Comparison of ENCODE assay signal across 1 cellular context in the genomic region with DNA sequence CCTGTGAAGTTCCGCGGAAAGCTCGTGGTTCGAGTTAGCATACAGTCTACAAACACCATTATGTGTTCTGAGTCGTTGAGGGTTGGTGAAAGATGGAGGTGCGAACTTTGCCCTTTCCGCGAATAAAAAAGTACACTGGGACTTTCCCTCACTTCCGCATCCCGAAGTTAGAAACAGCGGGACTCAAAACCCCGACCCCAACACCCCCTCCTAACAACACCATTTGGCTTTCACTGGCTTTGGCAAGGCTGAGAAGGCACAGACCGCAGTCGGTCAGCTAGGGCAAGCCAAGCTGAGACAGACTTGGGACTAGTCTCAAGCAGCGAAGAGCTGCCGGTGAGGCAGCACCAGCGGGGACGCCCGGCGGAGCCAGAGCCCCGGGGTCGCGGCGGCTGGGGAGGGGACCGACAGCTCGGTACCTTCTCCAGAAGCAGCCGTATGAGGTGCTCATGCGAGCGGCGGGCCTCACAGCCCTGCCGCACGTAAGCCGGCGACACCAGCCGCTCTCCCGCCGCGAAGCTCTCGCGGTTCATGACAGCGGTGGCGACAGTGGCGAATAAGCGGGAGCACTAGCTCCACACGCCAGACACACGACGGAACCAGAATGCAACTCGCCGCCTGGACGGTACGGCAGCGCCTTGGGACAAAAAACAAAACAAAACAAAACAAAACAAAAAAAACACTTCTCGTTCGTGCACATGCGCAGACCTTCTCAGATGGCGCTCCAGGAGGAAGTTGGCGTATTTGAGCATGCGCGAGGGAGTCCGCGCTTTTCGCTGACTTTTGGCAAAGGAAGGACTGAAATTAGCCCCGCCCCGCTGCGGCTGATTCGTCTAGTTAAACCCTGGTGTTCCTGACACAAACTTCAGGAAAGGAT.
TF ChIP-seq lines count a peak whose summit lies in the region.

Gene SEPSECS (minus strand): TSS at position 613 of the 877 bp plus-strand sequence. CDS start 80 bp downstream, at position 533.

TF ChIP-seq in GM12878, 131 proteins besides CTCF, POLR2A, EP300 and RAD21 (continued from another document):
- TF ChIP-seq, protein P1, sequence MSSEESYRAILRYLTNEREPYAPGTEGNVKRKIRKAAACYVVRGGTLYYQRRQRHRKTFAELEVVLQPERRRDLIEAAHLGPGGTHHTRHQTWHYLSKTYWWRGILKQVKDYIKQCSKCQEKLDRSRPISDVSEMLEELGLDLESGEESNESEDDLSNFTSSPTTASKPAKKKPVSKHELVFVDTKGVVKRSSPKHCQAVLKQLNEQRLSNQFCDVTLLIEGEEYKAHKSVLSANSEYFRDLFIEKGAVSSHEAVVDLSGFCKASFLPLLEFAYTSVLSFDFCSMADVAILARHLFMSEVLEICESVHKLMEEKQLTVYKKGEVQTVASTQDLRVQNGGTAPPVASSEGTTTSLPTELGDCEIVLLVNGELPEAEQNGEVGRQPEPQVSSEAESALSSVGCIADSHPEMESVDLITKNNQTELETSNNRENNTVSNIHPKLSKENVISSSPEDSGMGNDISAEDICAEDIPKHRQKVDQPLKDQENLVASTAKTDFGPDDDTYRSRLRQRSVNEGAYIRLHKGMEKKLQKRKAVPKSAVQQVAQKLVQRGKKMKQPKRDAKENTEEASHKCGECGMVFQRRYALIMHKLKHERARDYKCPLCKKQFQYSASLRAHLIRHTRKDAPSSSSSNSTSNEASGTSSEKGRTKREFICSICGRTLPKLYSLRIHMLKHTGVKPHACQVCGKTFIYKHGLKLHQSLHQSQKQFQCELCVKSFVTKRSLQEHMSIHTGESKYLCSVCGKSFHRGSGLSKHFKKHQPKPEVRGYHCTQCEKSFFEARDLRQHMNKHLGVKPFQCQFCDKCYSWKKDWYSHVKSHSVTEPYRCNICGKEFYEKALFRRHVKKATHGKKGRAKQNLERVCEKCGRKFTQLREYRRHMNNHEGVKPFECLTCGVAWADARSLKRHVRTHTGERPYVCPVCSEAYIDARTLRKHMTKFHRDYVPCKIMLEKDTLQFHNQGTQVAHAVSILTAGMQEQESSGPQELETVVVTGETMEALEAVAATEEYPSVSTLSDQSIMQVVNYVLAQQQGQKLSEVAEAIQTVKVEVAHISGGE (CRISPR knock-in tag; IDR thresholded peaks at IDR 0.05), result no peak
- no peak for TF ChIP-seq ZBTB33 (IDR thresholded peaks at IDR 0.05)
- TF ChIP-seq SMAD5 (IDR thresholded peaks at IDR 0.05; ENCODE audit: low read depth), result peak; percentile 34; the same call in 1 of the 2 replicates
- TF ChIP-seq RBBP5 (conservative IDR thresholded peaks at IDR 0.05), result peak; percentile 80; the same call in 1 of the 2 replicates
- TF ChIP-seq, protein P2, sequence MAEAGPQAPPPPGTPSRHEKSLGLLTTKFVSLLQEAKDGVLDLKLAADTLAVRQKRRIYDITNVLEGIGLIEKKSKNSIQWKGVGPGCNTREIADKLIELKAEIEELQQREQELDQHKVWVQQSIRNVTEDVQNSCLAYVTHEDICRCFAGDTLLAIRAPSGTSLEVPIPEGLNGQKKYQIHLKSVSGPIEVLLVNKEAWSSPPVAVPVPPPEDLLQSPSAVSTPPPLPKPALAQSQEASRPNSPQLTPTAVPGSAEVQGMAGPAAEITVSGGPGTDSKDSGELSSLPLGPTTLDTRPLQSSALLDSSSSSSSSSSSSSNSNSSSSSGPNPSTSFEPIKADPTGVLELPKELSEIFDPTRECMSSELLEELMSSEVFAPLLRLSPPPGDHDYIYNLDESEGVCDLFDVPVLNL (IDR thresholded peaks at IDR 0.05; ENCODE audit: low read depth, low read length), result 0 out of 2 replicates have a peak, but pooled peaks have one; percentile 9
- peak; percentile 91 for TF ChIP-seq NRF1 (conservative IDR thresholded peaks at IDR 0.05; ENCODE audit: low read depth, low read length)
- TF ChIP-seq SP1 (IDR thresholded peaks at IDR 0.05; ENCODE audit: low read depth, low read length), result peak; percentile 27
- TF ChIP-seq, protein P3, sequence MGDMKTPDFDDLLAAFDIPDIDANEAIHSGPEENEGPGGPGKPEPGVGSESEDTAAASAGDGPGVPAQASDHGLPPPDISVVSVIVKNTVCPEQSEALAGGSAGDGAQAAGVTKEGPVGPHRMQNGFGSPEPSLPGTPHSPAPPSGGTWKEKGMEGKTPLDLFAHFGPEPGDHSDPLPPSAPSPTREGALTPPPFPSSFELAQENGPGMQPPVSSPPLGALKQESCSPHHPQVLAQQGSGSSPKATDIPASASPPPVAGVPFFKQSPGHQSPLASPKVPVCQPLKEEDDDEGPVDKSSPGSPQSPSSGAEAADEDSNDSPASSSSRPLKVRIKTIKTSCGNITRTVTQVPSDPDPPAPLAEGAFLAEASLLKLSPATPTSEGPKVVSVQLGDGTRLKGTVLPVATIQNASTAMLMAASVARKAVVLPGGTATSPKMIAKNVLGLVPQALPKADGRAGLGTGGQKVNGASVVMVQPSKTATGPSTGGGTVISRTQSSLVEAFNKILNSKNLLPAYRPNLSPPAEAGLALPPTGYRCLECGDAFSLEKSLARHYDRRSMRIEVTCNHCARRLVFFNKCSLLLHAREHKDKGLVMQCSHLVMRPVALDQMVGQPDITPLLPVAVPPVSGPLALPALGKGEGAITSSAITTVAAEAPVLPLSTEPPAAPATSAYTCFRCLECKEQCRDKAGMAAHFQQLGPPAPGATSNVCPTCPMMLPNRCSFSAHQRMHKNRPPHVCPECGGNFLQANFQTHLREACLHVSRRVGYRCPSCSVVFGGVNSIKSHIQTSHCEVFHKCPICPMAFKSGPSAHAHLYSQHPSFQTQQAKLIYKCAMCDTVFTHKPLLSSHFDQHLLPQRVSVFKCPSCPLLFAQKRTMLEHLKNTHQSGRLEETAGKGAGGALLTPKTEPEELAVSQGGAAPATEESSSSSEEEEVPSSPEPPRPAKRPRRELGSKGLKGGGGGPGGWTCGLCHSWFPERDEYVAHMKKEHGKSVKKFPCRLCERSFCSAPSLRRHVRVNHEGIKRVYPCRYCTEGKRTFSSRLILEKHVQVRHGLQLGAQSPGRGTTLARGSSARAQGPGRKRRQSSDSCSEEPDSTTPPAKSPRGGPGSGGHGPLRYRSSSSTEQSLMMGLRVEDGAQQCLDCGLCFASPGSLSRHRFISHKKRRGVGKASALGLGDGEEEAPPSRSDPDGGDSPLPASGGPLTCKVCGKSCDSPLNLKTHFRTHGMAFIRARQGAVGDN (IDR thresholded peaks at IDR 0.05), result peak; percentile 88
- TF ChIP-seq MYC (IDR thresholded peaks at IDR 0.05; ENCODE audit: insufficient read depth, insufficient read length, insufficient replicate concordance, low read length, severe bottlenecking), result peak; percentile 73
- peak; percentile 38 for TF ChIP-seq MEF2B (IDR thresholded peaks at IDR 0.05; ENCODE audit: partially characterized antibody, poor library complexity, severe bottlenecking)
